ENCODE assay signal across 1 cellular context in the genomic region with DNA sequence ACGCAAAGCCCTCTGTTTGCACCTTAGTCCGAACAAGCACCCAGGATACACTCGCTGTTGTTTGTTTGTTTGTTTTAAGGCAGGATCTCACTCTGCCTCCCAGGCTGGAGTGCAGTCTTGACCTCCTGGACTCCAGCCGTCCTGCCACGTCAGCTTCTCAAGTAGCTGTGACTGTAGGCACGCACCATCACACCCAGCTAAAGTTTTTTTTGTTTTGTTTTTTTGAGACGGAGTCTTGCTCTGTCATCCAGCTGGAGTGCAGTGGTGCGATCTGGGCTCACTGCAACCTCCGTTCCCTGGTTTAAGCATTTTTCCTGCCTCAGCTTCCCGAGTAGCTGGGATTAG.
TF ChIP-seq lines count a peak whose summit lies in the region.

No MANE protein-coding gene starts in this region.

TF ChIP-seq in IMR-90, 13 proteins besides CTCF, POLR2A, EP300 and RAD21 (continued from another document):
- peak; percentile 58; the same call in 1 of the 2 replicates for TF ChIP-seq NFE2L2 (IDR thresholded peaks at IDR 0.05; ENCODE audit: low read depth, low read length)
